Comparison of ENCODE assay signal across 22 cellular contexts in genomic region chr5:135038202-135038828, GRCh38. TPM values are rescaled to one million over a fixed set of nuclear protein-coding genes. Genes with fewer than 3 reads are reported as not detected.
DNase-seq lines count a peak whose midpoint lies in the region; ATAC-seq and TF ChIP-seq lines count a peak whose summit lies in the region.
"Had no signal": no experiment of that assay in that cellular context is flagged by ENCODE, and none has a peak within 500 bp of the region (broad histone marks: within the 10 kb centered on the region; RNA-seq: fewer than 3 reads in every experiment).

No MANE protein-coding gene starts in this region.

- ATAC-seq in GM19467 (IDR thresholded peaks at IDR 0.05; ENCODE audit: unreplicated experiment), result no peak
- ATAC-seq: activated CD8-positive, alpha-beta T cell treated with anti-CD3 and anti-CD28 coated beads, Interleukin-2, amount 10 ng/mL, durations not matched to agents 7 days and 5 days had no signal

- H3K79me2 ChIP-seq in hepatocyte, result peaks cover 49% of the 10 kb centered on the region

- peak overlapping the region; percentile 69 for H2AFZ ChIP-seq in hepatocyte

- H3K27ac Mint-ChIP-seq in Caco-2 (ENCODE audit: unreplicated experiment), result no peak overlapping the region
- H3K27ac Mint-ChIP-seq in activated T-helper 1 cell treated with anti-CD3 and anti-CD28 coated beads, Interleukin-12 subunit alpha, Interleukin-12 subunit beta, Interleukin-2, Interleukin-4 antibody, amounts not matched to agents 30 ng/mL and 10 ng/mL and 1 ng/mL, durations not matched to agents 14 hours and 24 hours and 36 hours, result peak overlapping the region; percentile 16
- H3K27ac Mint-ChIP-seq: activated CD8-positive, alpha-beta T cell treated with anti-CD3 and anti-CD28 coated beads, Interleukin-2, amount 10 ng/mL, durations not matched to agents 7 days and 5 days; T-helper 1 cell treated with Interleukin-12 subunit alpha and Interleukin-12 subunit beta and Interleukin-4 antibody, amounts not matched to agents 30 μg/mL and 1 μg/mL, for 36 hours had no signal

- H3K4me1 ChIP-seq in Caco-2, result peaks cover 27% of the 10 kb centered on the region
- peaks cover 33% of the 10 kb centered on the region for H3K4me1 ChIP-seq in hepatocyte (ENCODE audit: insufficient read depth)
- H3K4me1 ChIP-seq in rectal smooth muscle tissue (ENCODE audit: control insufficient read depth, insufficient read depth, low read length), result no peaks in the 10 kb centered on the region

- peaks cover 20% of the 10 kb centered on the region for H3K4me1 Mint-ChIP-seq in Caco-2 (ENCODE audit: low read depth, unreplicated experiment)
- H3K4me1 Mint-ChIP-seq in activated T-helper 1 cell treated with anti-CD3 and anti-CD28 coated beads, Interleukin-12 subunit alpha, Interleukin-12 subunit beta, Interleukin-2, Interleukin-4 antibody, amounts not matched to agents 30 ng/mL and 10 ng/mL and 1 ng/mL, durations not matched to agents 14 hours and 24 hours and 36 hours (ENCODE audit: low read depth), result peaks cover 13% of the 10 kb centered on the region

- H3K9me2 ChIP-seq in hepatocyte (replicated peaks; ENCODE audit: insufficient read depth), result no peaks in the 10 kb centered on the region

- peaks cover 4% of the 10 kb centered on the region for H4K20me1 ChIP-seq in hepatocyte (ENCODE audit: insufficient read depth, poor library complexity, severe bottlenecking)

- TF ChIP-seq CTCF in Caco-2 (IDR thresholded peaks at IDR 0.05; ENCODE audit: insufficient read depth in 1 of 2, low read depth in 1 of 2, low read length in 1 of 2, severe bottlenecking in 1 of 2, unreplicated experiment in 1 of 2) (no peak), hepatocyte (IDR thresholded peaks at IDR 0.05; ENCODE audit: poor library complexity) (no peak), GM10266 (IDR thresholded peaks at IDR 0.05; ENCODE audit: control insufficient read depth, insufficient read depth, low read depth, missing control alignments) (no peak)

- H3K4me2 ChIP-seq in hepatocyte, result peak overlapping the region; percentile 97

- no peaks in the 10 kb centered on the region for H3K36me3 ChIP-seq in Caco-2 (ENCODE audit: control insufficient read depth, insufficient read depth, low read length)
- no peaks in the 10 kb centered on the region for H3K36me3 ChIP-seq in hepatocyte (replicated peaks; ENCODE audit: insufficient read depth, low read depth)
- H3K36me3 ChIP-seq in rectal smooth muscle tissue (ENCODE audit: control insufficient read depth, insufficient read depth, low read length), result no peaks in the 10 kb centered on the region
- peaks cover 11% of the 10 kb centered on the region for H3K36me3 ChIP-seq in MG63
- H3K36me3 ChIP-seq: adrenal gland, neutrophil, upper lobe of left lung had no signal

- H3K4me3 ChIP-seq in Caco-2 (ENCODE audit: low read depth, low read length) (peak overlapping the region; percentile 59), hepatocyte (peak overlapping the region; percentile 32), rectal smooth muscle tissue (ENCODE audit: low read length) (peak overlapping the region; percentile 39), MG63 (no peak overlapping the region)

- CTCF ChIA-PET in Caco-2 (lab: Charles Lee), result no interaction called here

- no peaks in the 10 kb centered on the region for H3K9me3 Mint-ChIP-seq in Caco-2 (ENCODE audit: unreplicated experiment)
- H3K9me3 Mint-ChIP-seq in activated T-helper 1 cell treated with anti-CD3 and anti-CD28 coated beads, Interleukin-12 subunit alpha, Interleukin-12 subunit beta, Interleukin-2, Interleukin-4 antibody, amounts not matched to agents 30 ng/mL and 10 ng/mL and 1 ng/mL, durations not matched to agents 14 hours and 24 hours and 36 hours, result no peaks in the 10 kb centered on the region
- H3K9me3 Mint-ChIP-seq: T-helper 1 cell treated with Interleukin-12 subunit alpha and Interleukin-12 subunit beta and Interleukin-4 antibody, amounts not matched to agents 30 μg/mL and 1 μg/mL, for 36 hours had no signal

- H3K4me3 Mint-ChIP-seq in Caco-2 (ENCODE audit: unreplicated experiment), result peak overlapping the region; percentile 60
- no peak overlapping the region for H3K4me3 Mint-ChIP-seq in activated T-helper 1 cell treated with anti-CD3 and anti-CD28 coated beads, Interleukin-12 subunit alpha, Interleukin-12 subunit beta, Interleukin-2, Interleukin-4 antibody, amounts not matched to agents 30 ng/mL and 10 ng/mL and 1 ng/mL, durations not matched to agents 14 hours and 24 hours and 36 hours
- H3K4me3 Mint-ChIP-seq: T-helper 1 cell treated with Interleukin-12 subunit alpha and Interleukin-12 subunit beta and Interleukin-4 antibody, amounts not matched to agents 30 μg/mL and 1 μg/mL, for 36 hours had no signal

- WGBS in hepatocyte (ENCODE audit: low lambda C conversion rate, missing lambda C conversion rate), result 42% methylated on average over 21 of the region's 21 CpGs

- peak overlapping the region; percentile 40 for H3K27ac ChIP-seq in hepatocyte
- H3K27ac ChIP-seq in rectal smooth muscle tissue (ENCODE audit: low read depth, low read length), result no peak overlapping the region
- H3K27ac ChIP-seq: adrenal gland, neutrophil, upper lobe of left lung had no signal

- POLR2A ChIA-PET in Caco-2 (lab: Charles Lee), result no interaction called here

- peaks cover 26% of the 10 kb centered on the region for H3K36me3 Mint-ChIP-seq in Caco-2 (ENCODE audit: insufficient read depth, unreplicated experiment)
- H3K36me3 Mint-ChIP-seq in activated T-helper 1 cell treated with anti-CD3 and anti-CD28 coated beads, Interleukin-12 subunit alpha, Interleukin-12 subunit beta, Interleukin-2, Interleukin-4 antibody, amounts not matched to agents 30 ng/mL and 10 ng/mL and 1 ng/mL, durations not matched to agents 14 hours and 24 hours and 36 hours (ENCODE audit: low read depth), result peaks cover 3% of the 10 kb centered on the region

- H3K27me3 Mint-ChIP-seq in Caco-2 (ENCODE audit: insufficient read depth, unreplicated experiment), result no peaks in the 10 kb centered on the region
- H3K27me3 Mint-ChIP-seq in activated T-helper 1 cell treated with anti-CD3 and anti-CD28 coated beads, Interleukin-12 subunit alpha, Interleukin-12 subunit beta, Interleukin-2, Interleukin-4 antibody, amounts not matched to agents 30 ng/mL and 10 ng/mL and 1 ng/mL, durations not matched to agents 14 hours and 24 hours and 36 hours (ENCODE audit: insufficient read depth), result peaks cover 76% of the 10 kb centered on the region

- H3K9ac ChIP-seq in rectal smooth muscle tissue (ENCODE audit: low read length), result no peak overlapping the region

- no peak for DNase-seq in Caco-2
- DNase-seq in activated T-helper 1 cell treated with anti-CD3 and anti-CD28 coated beads, Interleukin-12 subunit alpha, Interleukin-12 subunit beta, Interleukin-2, Interleukin-4 antibody, amounts not matched to agents 30 ng/mL and 10 ng/mL and 1 ng/mL, durations not matched to agents 14 hours and 24 hours and 36 hours (ENCODE audit: low spot score), result no peak
- DNase-seq in hepatocyte (ENCODE audit: low spot score), result no peak
- no peak for DNase-seq in MG63
- DNase-seq in SW480 (ENCODE audit: low spot score), result no peak
- DNase-seq in GM10266 (ENCODE audit: extremely low spot score), result no peak
- DNase-seq: activated CD4-positive, CD25-positive, alpha-beta regulatory T cell; activated CD8-positive, alpha-beta T cell treated with anti-CD3 and anti-CD28 coated beads, Interleukin-2, amount 10 ng/mL, durations not matched to agents 7 days and 5 days; adrenal gland; central memory CD4-positive, alpha-beta T cell; COR-L47; effector memory CD4-positive, alpha-beta T cell; NCI-H1436; NCI-H2171; NCI-H69; Right ventricle myocardium superior; stimulated activated naive CD4-positive, alpha-beta T cell treated with Interleukin-2 at 50 U/mL for 16 hours had no signal

- no peaks in the 10 kb centered on the region for H3K27me3 ChIP-seq in Caco-2 (replicated peaks; ENCODE audit: control insufficient read depth, insufficient read depth, low read length)
- H3K27me3 ChIP-seq in hepatocyte, result peaks cover 69% of the 10 kb centered on the region
- H3K27me3 ChIP-seq in rectal smooth muscle tissue (ENCODE audit: control insufficient read depth, insufficient read depth, low read length), result peaks cover 58% of the 10 kb centered on the region
- no peaks in the 10 kb centered on the region for H3K27me3 ChIP-seq in MG63

- intact Hi-C loops in Caco-2 (cut with micrococcal nuclease; ENCODE audit: unreplicated experiment), result loop anchor here (10.0 kb wide), 1 partner anchor 266 kb away; no protein-coding TSS in a partner anchor
- intact Hi-C loops in activated T-helper 1 cell treated with anti-CD3 and anti-CD28 coated beads, Interleukin-12 subunit alpha, Interleukin-12 subunit beta, Interleukin-2, Interleukin-4 antibody, amounts not matched to agents 30 ng/mL and 10 ng/mL and 1 ng/mL, durations not matched to agents 14 hours and 24 hours and 36 hours (cut with micrococcal nuclease), result loop anchor here (1.0 kb wide), 1 partner anchor 9 kb away; no protein-coding TSS in a partner anchor

- BruUV-seq in Caco-2 (replicated peaks; lab: Mats Ljungman, UMichigan), result no TSS peak

- H3K9me3 ChIP-seq in Caco-2, result no peaks in the 10 kb centered on the region
- H3K9me3 ChIP-seq in hepatocyte (ENCODE audit: low read depth), result no peaks in the 10 kb centered on the region
- H3K9me3 ChIP-seq in MG63, result no peaks in the 10 kb centered on the region
- H3K9me3 ChIP-seq: adrenal gland, neutrophil, upper lobe of left lung had no signal

RNA-seq across cellular contexts. Expression of gene PITX1, which starts 4.3 kb away (rescaled TPM):
- total RNA-seq in Caco-2 (2022), result 114 and 117 TPM in 2 replicates
- 0.71 and 1.1 TPM in 2 replicates for total RNA-seq in activated T-helper 1 cell treated with anti-CD3 and anti-CD28 coated beads, Interleukin-12 subunit alpha, Interleukin-12 subunit beta, Interleukin-2, Interleukin-4 antibody, amounts not matched to agents 30 ng/mL and 10 ng/mL and 1 ng/mL, durations not matched to agents 14 hours and 24 hours and 36 hours
- 62.9 and 64.9 TPM in 2 replicates for total RNA-seq in hepatocyte
- 141 and 156 TPM in 2 replicates for polyA plus RNA-seq in hepatocyte
- 217 and 372 TPM in 2 replicates for total RNA-seq in MG63 (2014; rRNA removed; shearing (Covaris generic); ENCODE audit: low replicate concordance)
- total RNA-seq: activated CD8-positive, alpha-beta T cell treated with anti-CD3 and anti-CD28 coated beads, Interleukin-2, amount 10 ng/mL, durations not matched to agents 7 days and 5 days; Right ventricle myocardium superior had no signal

Comparison
In these comparisons a context has a peak if more than half of its experiments do, and no peak if none do; other contexts are left out.
1. RNA of gene PITX1, which starts 4.3 kb away (total RNA-seq): 217 to 372 TPM in MG63, 114 to 117 TPM in Caco-2 and 62.9 to 64.9 TPM in hepatocyte; 0.71 to 1.1 TPM in activated T-helper 1 cell treated with anti-CD3 and anti-CD28 coated beads, Interleukin-12 subunit alpha, Interleukin-12 subunit beta, Interleukin-2, Interleukin-4 antibody, amounts not matched to agents 30 ng/mL and 10 ng/mL and 1 ng/mL, durations not matched to agents 14 hours and 24 hours and 36 hours; every median in the first group is over 10 times any median in the second.